8 cellular contexts compared by ENCODE assay signal in genomic region chr7:128030999-128031681, GRCh38. TPM values are rescaled to one million over a fixed set of nuclear protein-coding genes. Genes with fewer than 3 reads are reported as not detected.
DNase-seq lines count a peak whose midpoint lies in the region; ATAC-seq and TF ChIP-seq lines count a peak whose summit lies in the region.

Gene LRRC4 (minus strand): TSS chr7:128031437. CDS start chr7:128030640, 797 bp downstream.

- peak within 1 kb of the TSS; percentile 77 for H3K9ac ChIP-seq in SK-N-MC (ENCODE audit: insufficient read length)

- peaks cover 14% of the 10 kb centered on the region for H3K4me1 Mint-ChIP-seq in chondrocyte (ENCODE audit: low read depth)

- ATAC-seq in HG02870 (IDR thresholded peaks at IDR 0.05; ENCODE audit: unreplicated experiment) (peak; percentile 32), HG02970 (IDR thresholded peaks at IDR 0.05; ENCODE audit: low FRiP score, unreplicated experiment) (no peak)

- no peaks in the 10 kb centered on the region for H3K9me3 Mint-ChIP-seq in chondrocyte (ENCODE audit: low read depth)

- no peak for TF ChIP-seq CTCF in chondrocyte (IDR thresholded peaks at IDR 0.05)

- H3K4me3 ChIP-seq in SK-N-MC: peak within 1 kb of the TSS; percentile 85

- H3K27ac ChIP-seq in SK-N-MC: peak within 1 kb of the TSS; percentile 46; the same call in 1 of the 2 replicates

- no peaks in the 10 kb centered on the region for H3K9me3 ChIP-seq in SK-N-MC (ENCODE audit: low read depth, low read length)

- H3K4me3 Mint-ChIP-seq in chondrocyte (ENCODE audit: unreplicated experiment): peak within 1 kb of the TSS; percentile 74

- H3K27me3 Mint-ChIP-seq in chondrocyte (ENCODE audit: low read depth): no peaks in the 10 kb centered on the region

- H3K27ac Mint-ChIP-seq in chondrocyte (ENCODE audit: unreplicated experiment): peak within 1 kb of the TSS; percentile 63

- H3K36me3 ChIP-seq in SK-N-MC (ENCODE audit: insufficient read depth, low read length): peaks cover 17% of the 10 kb centered on the region; the same call in 1 of the 2 replicates

- peaks cover 4% of the 10 kb centered on the region for H3K36me3 Mint-ChIP-seq in chondrocyte (ENCODE audit: low read depth)

- DNase-seq in NCI-H524 (lab: John Stamatoyannopoulos, UW) (peak; percentile 47 to 58), NCI-H524 treated with DMSO at 0.1 percent for 48 hours (lab: John Stamatoyannopoulos, UW) (no peak), SK-N-MC (ENCODE audit: low read depth, low spot score) (no peak), chondrocyte (ENCODE audit: low spot score) (no peak), islet precursor cell (peak; percentile 63)
- DNase-seq in stimulated activated CD4-positive, alpha-beta T cell treated with anti-CD3 and anti-CD28 coated beads, Interleukin-12 subunit alpha, Interleukin-12 subunit beta, amount 100 ng/mL, for 4 hours: peak; percentile 19

RNA-seq across cellular contexts. Expression of gene LRRC4, which starts in this region (rescaled TPM):
- 0.23 to 0.94 TPM (median 0.32 TPM) in 3 replicates for total RNA-seq in chondrocyte

Comparison
In these comparisons a context has a peak if more than half of its experiments do, and no peak if none do; other contexts are left out.
1. DNase-seq: peak in NCI-H524 (2 of 2), islet precursor cell (single experiment) and stimulated activated CD4-positive, alpha-beta T cell treated with anti-CD3 and anti-CD28 coated beads, Interleukin-12 subunit alpha, Interleukin-12 subunit beta, amount 100 ng/mL, for 4 hours (single experiment); none in NCI-H524 treated with DMSO at 0.1 percent for 48 hours (single experiment), SK-N-MC (single experiment) and chondrocyte (single experiment).